In the genomic region with DNA sequence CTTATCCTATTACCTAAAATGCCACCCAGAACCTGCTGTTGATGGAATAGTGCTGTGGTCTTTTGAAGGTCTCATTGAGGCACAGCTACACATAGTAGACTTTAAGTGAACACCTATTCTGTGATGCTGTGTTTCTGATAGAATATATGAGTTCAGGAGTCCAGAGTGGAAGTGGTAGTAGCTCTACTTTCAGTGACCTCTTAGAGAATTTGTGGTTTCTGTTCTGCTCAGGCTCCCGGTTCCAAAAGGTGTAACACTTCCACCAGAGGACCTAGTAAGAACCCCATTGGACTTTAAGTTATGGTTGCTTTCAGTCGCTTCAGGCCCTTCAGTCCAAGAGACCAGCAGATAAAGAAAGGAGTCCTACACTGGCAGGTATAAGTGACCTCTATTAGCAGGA, we compare ENCODE assay signal across 13 cellular contexts.
A peak's percentile ranks its signal among the peaks of the same experiment; 100 is the strongest.
DNase-seq lines count a peak whose midpoint lies in the region; ATAC-seq and TF ChIP-seq lines count a peak whose summit lies in the region.
"Had no signal": no experiment of that assay in that cellular context is flagged by ENCODE, and none has a peak within 500 bp of the region (broad histone marks: within the 10 kb centered on the region; RNA-seq: fewer than 3 reads in every experiment).

No MANE protein-coding gene starts in this region.

- H3K4me3 ChIP-seq in GM08714 (ENCODE audit: low read length), result peak overlapping the region; percentile 43; the same call in 1 of the 2 replicates
- H3K4me3 ChIP-seq: left lung, suprapubic skin had no signal

- DNase-seq in HUDEP-2 (lab: John Stamatoyannopoulos, UW; ENCODE audit: unreplicated experiment in 76 of 76) (no peak), HEK293T (ENCODE audit: extremely low spot score) (no peak)
- no peak for DNase-seq in activated naive CD8-positive, alpha-beta T cell treated with anti-CD3 and anti-CD28 coated beads, Interleukin-2, amount 50 U/mL, for 24 hours
- DNase-seq in activated CD4-positive, CD25-positive, alpha-beta regulatory T cell (lab: John Stamatoyannopoulos, UW), result no peak
- DNase-seq: amygdala; H7; left lung; stimulated activated CD4-positive, alpha-beta T cell treated with anti-CD3 and anti-CD28 coated beads, Interleukin-4, amount 100 ng/mL, for 24 hours had no signal

- peaks cover 2% of the 10 kb centered on the region for H3K27me3 Mint-ChIP-seq in activated naive CD8-positive, alpha-beta T cell treated with anti-CD3 and anti-CD28 coated beads, Interleukin-2, amount 50 U/mL, for 24 hours

- H3K4me3 Mint-ChIP-seq in activated naive CD8-positive, alpha-beta T cell treated with anti-CD3 and anti-CD28 coated beads, Interleukin-2, amount 50 U/mL, for 24 hours, result no peak overlapping the region

- POLR2A ChIA-PET in HEK293T (lab: Yijun Ruan, JAX), result no interaction called here

- H3K9me3 Mint-ChIP-seq in activated naive CD8-positive, alpha-beta T cell treated with anti-CD3 and anti-CD28 coated beads, Interleukin-2, amount 50 U/mL, for 24 hours, result no peaks in the 10 kb centered on the region

- no peak overlapping the region for H3K27ac Mint-ChIP-seq in activated naive CD8-positive, alpha-beta T cell treated with anti-CD3 and anti-CD28 coated beads, Interleukin-2, amount 50 U/mL, for 24 hours

- CTCF ChIA-PET in HEK293T (lab: Yijun Ruan, JAX), result no interaction called here

- H3K4me1 Mint-ChIP-seq in activated naive CD8-positive, alpha-beta T cell treated with anti-CD3 and anti-CD28 coated beads, Interleukin-2, amount 50 U/mL, for 24 hours, result peaks cover 34% of the 10 kb centered on the region

- no peaks in the 10 kb centered on the region for H3K36me3 Mint-ChIP-seq in activated naive CD8-positive, alpha-beta T cell treated with anti-CD3 and anti-CD28 coated beads, Interleukin-2, amount 50 U/mL, for 24 hours (ENCODE audit: low read depth)

- ATAC-seq in GM19397 (IDR thresholded peaks at IDR 0.05; ENCODE audit: unreplicated experiment) (peak; percentile 29), HG02852 (IDR thresholded peaks at IDR 0.05; ENCODE audit: unreplicated experiment) (peak; percentile 38), HG03520 (IDR thresholded peaks at IDR 0.05; ENCODE audit: unreplicated experiment) (peak; percentile 47)
- ATAC-seq in activated naive CD8-positive, alpha-beta T cell treated with anti-CD3 and anti-CD28 coated beads, Interleukin-2, amount 50 U/mL, for 24 hours, result no peak

TF ChIP-seq in HEK293T, 16 proteins besides CTCF, POLR2A, EP300 and RAD21:
- TF ChIP-seq NFRKB (IDR thresholded peaks at IDR 0.05), result no peak
